ENCODE assay signal across 8 cellular contexts in genomic region chr12:93572712-93573551, GRCh38. TPM values are rescaled to one million over a fixed set of nuclear protein-coding genes. Genes with fewer than 3 reads are reported as not detected.
DNase-seq lines count a peak whose midpoint lies in the region; ATAC-seq, FAIRE-seq and TF ChIP-seq lines count a peak whose summit lies in the region.

No MANE protein-coding gene starts in this region.

- TF ChIP-seq EP300 in esophagus muscularis mucosa (IDR thresholded peaks at IDR 0.05), result no peak

- H3K4me3 ChIP-seq in esophagus muscularis mucosa, result peak overlapping the region; percentile 71 to 90 (median 78)
- peak overlapping the region; percentile 70 to 94 for H3K4me3 ChIP-seq in vagina

- H3K27me3 ChIP-seq in esophagus muscularis mucosa (peaks cover 0 to 16% (median 0%) of the 10 kb centered on the region in 4 donors), vagina (no peaks in the 10 kb centered on the region)

- H3K4me1 Mint-ChIP-seq in naive thymus-derived CD8-positive, alpha-beta T cell, result peaks cover 18 to 36% (median 33%) of the 10 kb centered on the region in 4 donors

- H3K36me3 ChIP-seq in esophagus muscularis mucosa (peaks cover 0 to 16% (median 14%) of the 10 kb centered on the region in 4 donors), vagina (peaks cover 0 to 10% of the 10 kb centered on the region in 2 donors)

- peaks cover 0 to 9% (median 0%) of the 10 kb centered on the region in 5 donors for H3K27me3 Mint-ChIP-seq in naive thymus-derived CD8-positive, alpha-beta T cell

- TF ChIP-seq CTCF in esophagus muscularis mucosa (IDR thresholded peaks at IDR 0.05) (no peak), vagina (IDR thresholded peaks at IDR 0.05) (no peak), omental fat pad (IDR thresholded peaks at IDR 0.05) (no peak)

- DNase-seq in H54 (ENCODE audit: insufficient read length, low spot score), result peak; percentile 28
- peak; percentile 31 to 41 for DNase-seq in activated CD4-positive, alpha-beta T cell treated with anti-CD3 and anti-CD28 coated beads, Interleukin-2, amount 50 U/mL, for 48 hours
- no peak for DNase-seq in esophagus muscularis mucosa (ENCODE audit: extremely low spot score)
- DNase-seq in naive thymus-derived CD8-positive, alpha-beta T cell, result peak in 8 of 10 donors; percentile 13 to 47 (median 32)
- DNase-seq in vagina (ENCODE audit: extremely low spot score in 2 of 2), result no peak
- no peak for DNase-seq in omental fat pad (ENCODE audit: low spot score)
- DNase-seq in GM12892 (ENCODE audit: insufficient read length), result no peak

- peak; percentile 7 to 15 for ATAC-seq in naive thymus-derived CD8-positive, alpha-beta T cell
- ATAC-seq in GM18520 (IDR thresholded peaks at IDR 0.05; ENCODE audit: unreplicated experiment) (no peak), omental fat pad (ENCODE audit: low FRiP score) (no peak)

- no peaks in the 10 kb centered on the region for H3K9me3 Mint-ChIP-seq in naive thymus-derived CD8-positive, alpha-beta T cell

- H3K27ac Mint-ChIP-seq in naive thymus-derived CD8-positive, alpha-beta T cell, result peak overlapping the region in 6 of 10 donors; percentile 46 to 95 (median 65)

- H3K4me1 ChIP-seq in esophagus muscularis mucosa, result peaks cover 3 to 54% (median 31%) of the 10 kb centered on the region in 4 donors
- H3K4me1 ChIP-seq in vagina, result peaks cover 17% of the 10 kb centered on the region

- FAIRE-seq in H54 (lab: Jason Lieb, UNC) (no peak), GM12892 (lab: Jason Lieb, UNC) (no peak)

- no peak for TF ChIP-seq POLR2A in H54 (IDR thresholded peaks at IDR 0.05; ENCODE audit: low read depth, low read length)
- no peak for TF ChIP-seq POLR2A in esophagus muscularis mucosa (IDR thresholded peaks at IDR 0.05; ENCODE audit: low read depth)
- no peak for TF ChIP-seq POLR2A in vagina (IDR thresholded peaks at IDR 0.05)
- no peak for TF ChIP-seq POLR2A in GM12892 (IDR thresholded peaks at IDR 0.05; ENCODE audit: low read depth, low read length)

- POLR2A ChIA-PET in naive thymus-derived CD8-positive, alpha-beta T cell (lab: Charles Lee), result interaction anchor here (0.5 to 0.8 kb wide), 3 partner anchors 60 to 644 kb away, joined by 3 read pairs; no protein-coding TSS in a partner anchor

- 7% methylated on average over 33 of the region's 75 CpGs for WGBS in esophagus muscularis mucosa

- H3K4me3 Mint-ChIP-seq in naive thymus-derived CD8-positive, alpha-beta T cell, result peak overlapping the region; percentile 86 to 97 (median 94)

- intact Hi-C loops in esophagus muscularis mucosa (cut with DNase I) (loop anchor here (5.0 kb wide), 3 partner anchors 104 to 269 kb away; partner anchors contain the start of gene CRADD), vagina (cut with DNase I) (loop anchor here (2.0 to 10.0 kb wide), 4 partner anchors 20 to 242 kb away; partner anchors contain the start of gene CRADD)

- H3K9me3 ChIP-seq in esophagus muscularis mucosa (no peaks in the 10 kb centered on the region), vagina (no peaks in the 10 kb centered on the region)

- peak overlapping the region; percentile 91 to 95 (median 92) for H3K27ac ChIP-seq in esophagus muscularis mucosa (replicated peaks in 1 of 4)
- H3K27ac ChIP-seq in vagina, result peak overlapping the region; percentile 99

- peaks cover 0 to 25% (median 6%) of the 10 kb centered on the region in 3 donors for H3K36me3 Mint-ChIP-seq in naive thymus-derived CD8-positive, alpha-beta T cell

RNA-seq across cellular contexts. Expression of gene SOCS2, which starts 0.5 kb away (rescaled TPM):
- 10 to 100 TPM; 10.4 to 46.7 (median 26.5) TPM for total RNA-seq in esophagus muscularis mucosa
- total RNA-seq in naive thymus-derived CD8-positive, alpha-beta T cell, result 1 to 10 TPM; 1.9 to 2.9 TPM
- 10 to 100 TPM; 11.1 to 18.3 (median 16.0) TPM for polyA plus RNA-seq in naive thymus-derived CD8-positive, alpha-beta T cell
- total RNA-seq in vagina, result 79.3 TPM
- 100 to 1,000 TPM in 2 of 4 donors, 10 to 100 TPM in 2; 76.7 to 157 (median 98.3) TPM for total RNA-seq in omental fat pad
- 7.1 TPM for polyA plus RNA-seq in GM12892 (2012; ENCODE audit: missing spikeins)

Comparison
In these comparisons a context has a peak if more than half of its experiments do, and no peak if none do; other contexts are left out.
1. DNase-seq: peak in H54 (single experiment), activated CD4-positive, alpha-beta T cell treated with anti-CD3 and anti-CD28 coated beads, Interleukin-2, amount 50 U/mL, for 48 hours (2 of 2) and naive thymus-derived CD8-positive, alpha-beta T cell (8 of 10); none in esophagus muscularis mucosa (single experiment), vagina (0 of 2), omental fat pad (single experiment) and GM12892 (single experiment).
2. ATAC-seq: peak in naive thymus-derived CD8-positive, alpha-beta T cell (2 of 2); none in GM18520 (single experiment) and omental fat pad (single experiment).